ENCODE assay signal across 8 cellular contexts in the genomic region with DNA sequence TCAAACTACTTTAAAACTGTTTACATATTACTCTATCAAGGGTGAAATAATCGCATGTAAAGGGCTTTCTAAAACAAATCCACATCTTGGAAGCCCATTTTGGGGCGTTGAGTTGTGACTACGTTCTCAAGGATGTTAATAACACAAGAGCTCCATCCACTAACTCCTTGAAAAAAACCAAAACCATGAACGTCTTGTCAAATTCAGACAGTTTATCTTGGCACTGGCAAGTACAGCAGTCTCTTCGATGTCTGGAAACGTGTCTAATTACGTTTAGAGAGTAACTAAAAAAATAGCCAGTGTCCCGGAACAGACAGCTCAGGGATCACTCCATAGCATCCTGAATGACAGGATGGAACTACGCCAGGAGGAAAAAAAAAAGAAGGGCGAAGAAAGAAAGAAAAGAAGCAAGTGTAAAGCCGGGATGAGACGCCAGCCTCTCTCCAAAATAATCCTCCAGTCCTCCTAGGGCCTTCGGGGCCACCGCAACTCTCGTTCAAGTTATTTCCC. TPM values are rescaled to one million over a fixed set of nuclear protein-coding genes. Genes with fewer than 3 reads are reported as not detected.
DNase-seq lines count a peak whose midpoint lies in the region; ATAC-seq, FAIRE-seq and TF ChIP-seq lines count a peak whose summit lies in the region.

No MANE protein-coding gene starts in this region.

- FAIRE-seq in keratinocyte (lab: Jason Lieb, UNC), result peak; percentile 17

- H3K4me2 ChIP-seq in keratinocyte (ENCODE audit: control insufficient read depth, extremely low read depth, insufficient read depth, low read depth, low read length), result peak overlapping the region; percentile 86

- no peaks in the 10 kb centered on the region for H3K27me3 ChIP-seq in adipocyte (replicated peaks; ENCODE audit: control insufficient read depth, insufficient read depth, low read length)
- no peaks in the 10 kb centered on the region for H3K27me3 ChIP-seq in keratinocyte (ENCODE audit: control insufficient read depth, extremely low read depth, insufficient read depth, low read length)
- H3K27me3 ChIP-seq in testis, result no peaks in the 10 kb centered on the region

- H3K36me3 Mint-ChIP-seq in activated T-cell treated with anti-CD3 and anti-CD28 coated beads, Interleukin-2, amount 50 U/mL, for 72 hours (ENCODE audit: insufficient read depth in 2 of 2), result peaks cover 0 to 3% of the 10 kb centered on the region in 2 donors

- no peaks in the 10 kb centered on the region for H3K9me1 ChIP-seq in keratinocyte (ENCODE audit: control insufficient read depth, extremely low read depth, insufficient read depth, low read length)

- 2 to 3% methylated on average over 15 of the region's 15 CpGs for WGBS in testis, 2 donors

- H3K9me3 Mint-ChIP-seq in activated T-cell treated with anti-CD3 and anti-CD28 coated beads, Interleukin-2, amount 50 U/mL, for 72 hours, result no peaks in the 10 kb centered on the region

- H3K9ac ChIP-seq in adipocyte (ENCODE audit: low read length), result peak overlapping the region; percentile 89
- H3K9ac ChIP-seq in keratinocyte (ENCODE audit: control insufficient read depth, extremely low read depth, insufficient read depth, low read length), result peak overlapping the region; percentile 87

- H3K27ac Mint-ChIP-seq in activated T-cell treated with anti-CD3 and anti-CD28 coated beads, Interleukin-2, amount 50 U/mL, for 72 hours, result peak overlapping the region; percentile 54

- peaks cover 34% of the 10 kb centered on the region for H3K79me2 ChIP-seq in keratinocyte (ENCODE audit: control insufficient read depth, insufficient read depth, low read length)

- H3K4me1 Mint-ChIP-seq in activated T-cell treated with anti-CD3 and anti-CD28 coated beads, Interleukin-2, amount 50 U/mL, for 72 hours (ENCODE audit: low read depth), result peaks cover 15% of the 10 kb centered on the region

- ATAC-seq in activated T-cell treated with anti-CD3 and anti-CD28 coated beads, Interleukin-2, amount 50 U/mL, for 72 hours (replicated peaks in 1 of 2), result no peak
- ATAC-seq in GM21619 (IDR thresholded peaks at IDR 0.05; ENCODE audit: unreplicated experiment), result no peak

- H3K27me3 Mint-ChIP-seq in activated T-cell treated with anti-CD3 and anti-CD28 coated beads, Interleukin-2, amount 50 U/mL, for 72 hours (ENCODE audit: low read depth), result peaks cover 8% of the 10 kb centered on the region

- H3K9me3 ChIP-seq in adipocyte (ENCODE audit: control insufficient read depth, low read length) (no peaks in the 10 kb centered on the region), keratinocyte (ENCODE audit: control insufficient read depth, low read depth, low read length) (no peaks in the 10 kb centered on the region), testis (no peaks in the 10 kb centered on the region)

- H3K27ac ChIP-seq in keratinocyte (ENCODE audit: control insufficient read depth, insufficient read depth, low read length), result peak overlapping the region; percentile 72
- peak overlapping the region; percentile 84 to 96 for H3K27ac ChIP-seq in testis

- intact Hi-C loops in testis (cut with DNase I; ENCODE audit: low total_unique reads), result loop anchor here (5.0 kb wide), 1 partner anchor 94 kb away; no protein-coding TSS in a partner anchor

- H2AFZ ChIP-seq in keratinocyte (ENCODE audit: control insufficient read depth, low read length), result peak overlapping the region; percentile 88

- H3K4me3 ChIP-seq in adipocyte (ENCODE audit: low read length), result peak overlapping the region; percentile 91
- H3K4me3 ChIP-seq in keratinocyte (ENCODE audit: control insufficient read depth in 2 of 3, extremely low read depth in 1 of 3, insufficient read depth in 2 of 3, low read depth in 1 of 3, low read length in 3 of 3), result peak overlapping the region; percentile 74 to 89 (median 82)
- H3K4me3 ChIP-seq in testis, result peak overlapping the region; percentile 91 to 92

- DNase-seq in activated T-cell treated with anti-CD3 and anti-CD28 coated beads, Interleukin-2, amount 50 U/mL, for 72 hours, result no peak
- no peak for DNase-seq in activated T-cell treated with anti-CD3 and anti-CD28 coated beads, Interleukin-2, amount 50 U/mL, for 48 hours
- DNase-seq in adipocyte (ENCODE audit: low read depth), result peak; percentile 57
- no peak for DNase-seq in keratinocyte (ENCODE audit: low read depth, low spot score)
- DNase-seq in testis, result no peak
- DNase-seq in COLO668 (lab: John Stamatoyannopoulos, UW; ENCODE audit: unreplicated experiment), result no peak
- no peak for DNase-seq in central memory CD4-positive, alpha-beta T cell

- H3K4me3 Mint-ChIP-seq in activated T-cell treated with anti-CD3 and anti-CD28 coated beads, Interleukin-2, amount 50 U/mL, for 72 hours, result peak overlapping the region; percentile 92 to 94

- TF ChIP-seq POLR2A in testis (IDR thresholded peaks at IDR 0.05), result no peak

- no peak for TF ChIP-seq CTCF in keratinocyte (optimal IDR thresholded peaks at IDR 0.05 in 1 of 3, IDR thresholded peaks at IDR 0.05 in 1 of 3, conservative IDR thresholded peaks at IDR 0.05 in 1 of 3; ENCODE audit: extremely low read depth in 1 of 3, insufficient read depth in 2 of 3, low read length in 3 of 3)
- TF ChIP-seq CTCF in testis (IDR thresholded peaks at IDR 0.05), result no peak

- H3K4me1 ChIP-seq in adipocyte (ENCODE audit: control insufficient read depth, insufficient read depth, low read length) (peaks cover 34% of the 10 kb centered on the region), keratinocyte (ENCODE audit: control insufficient read depth, extremely low read depth, insufficient read depth, low read length) (peaks cover 24% of the 10 kb centered on the region), testis (peaks cover 8% of the 10 kb centered on the region)

- peaks cover 4% of the 10 kb centered on the region for H4K20me1 ChIP-seq in keratinocyte (ENCODE audit: control insufficient read depth, extremely low read depth, insufficient read depth, low read length)

- H3K36me3 ChIP-seq in adipocyte (ENCODE audit: control insufficient read depth, insufficient read depth, low read length, severe bottlenecking) (no peaks in the 10 kb centered on the region), keratinocyte (ENCODE audit: control insufficient read depth in 2 of 2, extremely low read depth in 1 of 2, insufficient read depth in 2 of 2, low read length in 2 of 2) (peaks cover 0 to 4% of the 10 kb centered on the region in 2 experiments), testis (ENCODE audit: low read depth, missing control alignments) (no peaks in the 10 kb centered on the region)

- dilution Hi-C loops in keratinocyte (cut with MboI; ENCODE audit: extremely low pct_ligation_motif_present, low sequenced_read_pairs), result no loop called here

RNA-seq across cellular contexts. Expression of a gene that starts 1.0 kb away (rescaled TPM):
- total RNA-seq in activated T-cell treated with anti-CD3 and anti-CD28 coated beads, Interleukin-2, amount 50 U/mL, for 72 hours, result 10 to 100 TPM; 14.7 to 22.6 TPM
- polyA plus RNA-seq in keratinocyte (29.9 to 51.2 TPM (median 33.7 TPM) in 3 replicates), testis (ENCODE audit: insufficient read depth, low read depth, low replicate concordance) (29.5 TPM)
- 42.4 TPM for polyA plus RNA-seq in keratinocyte (2011; ENCODE audit: low read depth)
- polyA plus RNA-seq in keratinocyte (2011; cell fraction: cytosol; rRNA removed), result 40.7 and 67.2 TPM in 2 replicates
- polyA plus RNA-seq in keratinocyte (2011; cell fraction: nucleus; rRNA removed), result 61.5 and 70.9 TPM in 2 replicates
- 35.7 and 37.8 TPM in 2 replicates for polyA plus RNA-seq in keratinocyte (2012; ENCODE audit: low replicate concordance)
- polyA minus RNA-seq in keratinocyte, result 58.4 to 79.1 TPM (median 69.4 TPM) in 3 replicates
- 53.9 TPM for polyA minus RNA-seq in keratinocyte (2011; cell fraction: cytosol; rRNA and poly(A)+ RNA removed)
- 68.4 and 110 TPM in 2 replicates for polyA minus RNA-seq in keratinocyte (2011; cell fraction: nucleus; rRNA and poly(A)+ RNA removed)
- total RNA-seq in testis, result 10 to 100 TPM; 33.6 to 34.1 TPM

RNA-seq across cellular contexts. Expression of a gene that starts 52.0 kb away (rescaled TPM):
- 1 to 10 TPM in 1 of 2 donors, under 1 TPM in 1; 0.86 to 1.3 TPM for total RNA-seq in activated T-cell treated with anti-CD3 and anti-CD28 coated beads, Interleukin-2, amount 50 U/mL, for 72 hours
- polyA plus RNA-seq in keratinocyte (66.8 to 93.6 TPM (median 83.4 TPM) in 3 replicates), testis (ENCODE audit: insufficient read depth, low read depth, low replicate concordance) (64.9 TPM)
- polyA plus RNA-seq in keratinocyte (2011; ENCODE audit: low read depth), result 3.9 TPM
- polyA plus RNA-seq in keratinocyte (2011; cell fraction: cytosol; rRNA removed), result 71.3 and 96.3 TPM in 2 replicates
- 82.1 and 100 TPM in 2 replicates for polyA plus RNA-seq in keratinocyte (2011; cell fraction: nucleus; rRNA removed)
- polyA plus RNA-seq in keratinocyte (2012; ENCODE audit: low replicate concordance), result 10.9 and 43.1 TPM in 2 replicates
- 55.1 to 118 TPM (median 103 TPM) in 3 replicates for polyA minus RNA-seq in keratinocyte
- 71.7 TPM for polyA minus RNA-seq in keratinocyte (2011; cell fraction: cytosol; rRNA and poly(A)+ RNA removed)
- 26.1 and 46.0 TPM in 2 replicates for polyA minus RNA-seq in keratinocyte (2011; cell fraction: nucleus; rRNA and poly(A)+ RNA removed)
- total RNA-seq in testis, result 10 to 100 TPM; 39.0 to 66.9 TPM

Comparison
In these comparisons a context has a peak if more than half of its experiments do, and no peak if none do; other contexts are left out.
1. RNA of a gene that starts 52.0 kb away (total RNA-seq): 39.0 to 66.9 TPM in testis; 0.86 to 1.3 TPM in activated T-cell treated with anti-CD3 and anti-CD28 coated beads, Interleukin-2, amount 50 U/mL, for 72 hours; every median in the first group is over 10 times any median in the second.
2. Peak in every context shown above with its lines, with median percentiles within 50 percentile points of each other: H3K4me3 ChIP-seq.